9 cellular contexts compared by ENCODE assay signal in the genomic region with DNA sequence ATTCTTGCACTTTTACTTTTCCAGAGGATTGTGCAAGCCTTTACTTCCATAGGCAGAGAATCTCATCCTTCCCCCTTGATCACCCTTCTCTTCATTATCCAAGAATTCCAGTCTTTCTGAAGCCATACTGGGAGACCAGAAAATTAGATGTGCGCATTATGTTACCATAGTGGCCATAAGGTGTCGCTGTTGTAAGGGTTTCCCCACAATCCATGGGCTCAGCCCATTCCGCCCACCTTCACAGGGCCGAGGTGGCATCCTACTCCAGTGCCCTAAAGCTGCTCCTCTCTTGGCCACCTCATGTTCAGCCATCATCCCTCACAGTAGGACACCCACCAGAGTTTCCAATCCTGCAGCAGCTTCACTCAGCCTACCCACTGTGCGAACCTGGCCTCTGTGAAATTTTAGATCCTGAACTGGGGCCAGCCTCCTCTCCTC. TPM values are rescaled to one million over a fixed set of nuclear protein-coding genes. Genes with fewer than 3 reads are reported as not detected.
DNase-seq lines count a peak whose midpoint lies in the region; ATAC-seq, FAIRE-seq and TF ChIP-seq lines count a peak whose summit lies in the region.
"Had no signal": no experiment of that assay in that cellular context is flagged by ENCODE, and none has a peak within 500 bp of the region (broad histone marks: within the 10 kb centered on the region; RNA-seq: fewer than 3 reads in every experiment).

No MANE protein-coding gene starts in this region.

- peaks cover 29% of the 10 kb centered on the region for H3K36me3 Mint-ChIP-seq in mesothelial cell of epicardium

- H3K4me1 Mint-ChIP-seq in mesothelial cell of epicardium = peaks cover 9% of the 10 kb centered on the region

- H3K4me3 Mint-ChIP-seq in mesothelial cell of epicardium = no peak overlapping the region

- no peaks in the 10 kb centered on the region for H3K9me3 Mint-ChIP-seq in mesothelial cell of epicardium

- no peak overlapping the region for H3K27ac ChIP-seq in coronary artery

- H3K4me3 ChIP-seq in AG10803 (ENCODE audit: low read length) (no peak overlapping the region), coronary artery (no peak overlapping the region)

- no peak for TF ChIP-seq POLR2A in GM12892 (IDR thresholded peaks at IDR 0.05; ENCODE audit: low read depth, low read length)
- no peak for TF ChIP-seq POLR2A in H54 (IDR thresholded peaks at IDR 0.05; ENCODE audit: low read depth, low read length)

- DNase-seq in AG10803 (ENCODE audit: low read depth) (no peak), GM12892 (ENCODE audit: insufficient read length) (no peak), RCC 7860 (ENCODE audit: low spot score) (peak; percentile 22), coronary artery (ENCODE audit: low spot score) (no peak), mesothelial cell of epicardium (ENCODE audit: low spot score in 2 of 2, unreplicated experiment in 2 of 2) (peak in 1 of 2 experiments; percentile 61), H54 (ENCODE audit: insufficient read length, low spot score) (no peak), KG1 (lab: John Stamatoyannopoulos, UW) (no peak)

- FAIRE-seq in GM12892 (lab: Jason Lieb, UNC) = peak; percentile 42
- no peak for FAIRE-seq in RCC 7860 (lab: Jason Lieb, UNC)
- no peak for FAIRE-seq in H54 (lab: Jason Lieb, UNC)
- FAIRE-seq: frontal cortex had no signal

- ATAC-seq in GM18517 (IDR thresholded peaks at IDR 0.05; ENCODE audit: unreplicated experiment) = no peak

- TF ChIP-seq CTCF in AG10803 (conservative IDR thresholded peaks at IDR 0.05; ENCODE audit: low read length) = peak; percentile 71
- peak; percentile 51 for TF ChIP-seq CTCF in coronary artery (IDR thresholded peaks at IDR 0.05)
- TF ChIP-seq CTCF in mesothelial cell of epicardium (IDR thresholded peaks at IDR 0.05; ENCODE audit: unreplicated experiment) = peak; percentile 79

- peak overlapping the region; percentile 65 for H3K27ac Mint-ChIP-seq in mesothelial cell of epicardium

- H3K27me3 Mint-ChIP-seq in mesothelial cell of epicardium (ENCODE audit: low read depth) = no peaks in the 10 kb centered on the region

RNA-seq across cellular contexts. Expression of gene CTSH, which starts 35.0 kb away (rescaled TPM):
- polyA plus RNA-seq in GM12892 (2012; ENCODE audit: missing spikeins) = 424 TPM
- 141 to 153 TPM (median 144 TPM) in 3 replicates for total RNA-seq in mesothelial cell of epicardium

RNA-seq across cellular contexts. Expression of gene MORF4L1, which starts 37.1 kb away (rescaled TPM):
- polyA plus RNA-seq in GM12892 (2012; ENCODE audit: missing spikeins) = 421 TPM
- 414 to 450 TPM (median 444 TPM) in 3 replicates for total RNA-seq in mesothelial cell of epicardium
